ENCODE assay signal across 8 cellular contexts in the genomic region with DNA sequence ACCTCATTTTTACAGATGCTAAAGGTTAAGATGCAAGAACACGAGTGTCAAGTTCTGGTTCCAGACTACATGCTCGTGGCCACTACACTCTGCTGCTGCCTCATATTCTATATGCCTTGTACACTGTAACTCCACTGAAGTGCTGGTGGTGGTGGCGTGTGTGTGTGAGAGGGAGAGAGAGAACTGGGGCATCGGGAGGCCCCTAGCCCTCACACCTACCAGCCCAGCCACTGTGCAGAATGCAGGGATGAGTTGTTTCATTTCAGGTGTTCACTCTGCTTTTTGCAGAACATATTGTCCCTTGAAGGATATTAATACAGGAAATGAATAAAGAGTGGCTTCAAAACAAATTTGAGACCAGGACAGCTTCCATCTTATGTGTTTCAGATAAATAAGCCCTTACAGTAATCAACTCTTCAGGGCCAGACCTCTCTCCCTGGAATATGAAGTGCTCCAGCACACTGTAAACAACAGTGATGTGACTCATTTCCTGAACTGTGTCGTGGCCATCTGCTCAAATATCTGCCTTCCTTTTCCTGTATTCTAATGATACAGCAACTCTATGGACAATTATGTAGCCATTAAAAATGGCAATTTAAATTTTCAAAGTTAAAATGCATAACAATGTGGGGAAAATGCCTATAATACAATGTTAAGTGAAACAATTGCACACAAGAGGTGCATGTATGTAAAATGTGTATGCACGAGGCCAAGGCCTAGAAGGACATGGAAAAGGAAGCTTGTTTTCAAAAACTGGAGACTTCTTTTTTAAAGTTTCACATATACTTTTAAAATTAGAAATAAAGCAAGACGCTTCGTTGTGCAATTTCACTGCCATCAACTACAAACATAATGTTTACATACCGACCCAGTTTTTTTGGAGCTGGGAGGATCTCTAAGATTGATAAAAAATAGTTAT.
DNase-seq lines count a peak whose midpoint lies in the region; ATAC-seq lines count a peak whose summit lies in the region.

No MANE protein-coding gene starts in this region.

- DNase-seq in DMS 273 (lab: John Stamatoyannopoulos, UW; ENCODE audit: unreplicated experiment) (peak; percentile 66), NCI-H2029 (lab: John Stamatoyannopoulos, UW) (peak; percentile 97), amniotic stem cell (lab: John Stamatoyannopoulos, UW) (peak; percentile 48), medulla oblongata (ENCODE audit: extremely low spot score) (peak; percentile 14), GM19238 (ENCODE audit: insufficient read length, low spot score) (no peak), NAMALWA (ENCODE audit: low spot score) (no peak)

- ATAC-seq in HG02840 (IDR thresholded peaks at IDR 0.05; ENCODE audit: low FRiP score, unreplicated experiment) (no peak), HG02870 (IDR thresholded peaks at IDR 0.05; ENCODE audit: unreplicated experiment) (no peak)

Comparison
In these comparisons a context has a peak if more than half of its experiments do, and no peak if none do; other contexts are left out.
1. DNase-seq: peak in DMS 273 (single experiment), NCI-H2029 (single experiment), amniotic stem cell (single experiment) and medulla oblongata (single experiment); none in GM19238 (single experiment) and NAMALWA (single experiment).